Comparison of ENCODE assay signal across 14 cellular contexts in genomic region chr22:31540966-31541365, GRCh38.
"Had no signal": no experiment of that assay in that cellular context is flagged by ENCODE, and none has a peak within 500 bp of the region (broad histone marks: within the 10 kb centered on the region; RNA-seq: fewer than 3 reads in every experiment).

No MANE protein-coding gene starts in this region.

- H3K36me3 ChIP-seq: right lobe of liver had no signal

- H3K4me1 ChIP-seq: psoas muscle, right lobe of liver, spleen had no signal

- H3K9me3 Mint-ChIP-seq: naive thymus-derived CD4-positive, alpha-beta T cell had no signal

- H3K27me3 ChIP-seq: foreskin keratinocyte, right lobe of liver, spleen had no signal

- DNase-seq: activated CD4-positive, CD25-positive, alpha-beta regulatory T cell treated with anti-CD3 and anti-CD28 coated beads, Interleukin-2, amount 50 U/mL, for 72 hours; effector CD4-positive, alpha-beta T cell; foreskin keratinocyte; mammary epithelial cell; naive thymus-derived CD4-positive, alpha-beta T cell; nucleus accumbens; psoas muscle; right lobe of liver; spleen; stimulated activated naive CD4-positive, alpha-beta T cell treated with Interleukin-2 at 50 U/mL for 16 hours had no signal

- H3K27me3 Mint-ChIP-seq: naive thymus-derived CD4-positive, alpha-beta T cell had no signal

- H3K4me3 ChIP-seq: coronary artery, psoas muscle, right lobe of liver, SK-N-MC, spleen, thoracic aorta had no signal

- H3K9me3 ChIP-seq: psoas muscle, right lobe of liver, spleen, thoracic aorta had no signal

- H3K4me3 Mint-ChIP-seq: naive thymus-derived CD4-positive, alpha-beta T cell had no signal

- ATAC-seq: foreskin keratinocyte; naive thymus-derived CD4-positive, alpha-beta T cell; psoas muscle; right lobe of liver; Right ventricle myocardium inferior had no signal

- H3K27ac ChIP-seq: coronary artery, foreskin keratinocyte, psoas muscle, right lobe of liver, SK-N-MC, spleen, thoracic aorta had no signal
